Comparison of ENCODE assay signal across 15 cellular contexts in the genomic region with DNA sequence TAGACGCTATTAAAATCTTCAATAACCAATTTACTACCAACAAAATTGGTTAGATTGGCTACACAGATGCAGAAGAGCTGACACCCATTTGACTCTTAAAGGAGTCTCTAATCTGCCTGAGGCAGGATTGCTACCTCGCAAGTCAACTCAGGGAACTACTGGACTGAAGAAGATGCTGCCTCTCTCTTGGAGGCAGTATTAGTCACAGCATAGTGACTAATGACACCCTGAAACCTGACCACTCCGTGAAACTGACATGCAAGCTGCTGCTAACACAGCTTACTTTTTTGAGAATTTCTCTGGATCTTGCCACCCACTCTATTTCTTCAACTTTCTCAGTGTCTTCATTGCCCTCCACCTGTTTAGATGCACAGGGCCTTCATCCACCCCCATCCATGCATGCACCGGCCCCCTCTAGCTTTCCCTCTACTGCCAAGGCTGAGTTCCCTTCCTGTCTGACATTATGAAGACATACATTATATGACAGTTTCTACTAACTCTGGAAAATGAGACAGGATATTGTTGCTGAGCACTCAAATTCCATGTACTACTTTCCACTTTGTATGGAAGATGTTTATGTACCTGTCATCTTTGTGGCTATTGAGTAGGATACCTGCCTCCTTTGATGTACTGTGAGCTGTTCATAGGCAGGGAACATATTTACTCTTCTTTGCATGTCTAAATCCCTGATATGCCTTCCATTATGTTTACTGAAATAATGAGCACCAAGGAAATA.
DNase-seq lines count a peak whose midpoint lies in the region; ATAC-seq and TF ChIP-seq lines count a peak whose summit lies in the region.
"Had no signal": no experiment of that assay in that cellular context is flagged by ENCODE, and none has a peak within 500 bp of the region (broad histone marks: within the 10 kb centered on the region; RNA-seq: fewer than 3 reads in every experiment).

No MANE protein-coding gene starts in this region.

- no peak for TF ChIP-seq POLR2A in NB4 (IDR thresholded peaks at IDR 0.05; ENCODE audit: extremely low read depth, insufficient read length)
- no peak for TF ChIP-seq POLR2A in lower leg skin (IDR thresholded peaks at IDR 0.05)

- H3K4me3 Mint-ChIP-seq in activated naive CD8-positive, alpha-beta T cell treated with anti-CD3 and anti-CD28 coated beads, Interleukin-2, amount 50 U/mL, for 24 hours = no peak overlapping the region
- H3K4me3 Mint-ChIP-seq in activated naive CD8-positive, alpha-beta T cell treated with anti-CD3 and anti-CD28 coated beads for 36 hours = no peak overlapping the region
- no peak overlapping the region for H3K4me3 Mint-ChIP-seq in stimulated activated effector memory CD8-positive, alpha-beta T cell treated with anti-CD3 and anti-CD28 coated beads, Interleukin-12 subunit alpha, Interleukin-12 subunit beta, amount 100 ng/mL, for 72 hours

- H3K27me3 Mint-ChIP-seq in activated naive CD8-positive, alpha-beta T cell treated with anti-CD3 and anti-CD28 coated beads, Interleukin-2, amount 50 U/mL, for 24 hours = peaks cover 2% of the 10 kb centered on the region
- no peaks in the 10 kb centered on the region for H3K27me3 Mint-ChIP-seq in activated naive CD8-positive, alpha-beta T cell treated with anti-CD3 and anti-CD28 coated beads for 36 hours

- no peaks in the 10 kb centered on the region for H3K4me1 Mint-ChIP-seq in activated naive CD8-positive, alpha-beta T cell treated with anti-CD3 and anti-CD28 coated beads, Interleukin-2, amount 50 U/mL, for 24 hours
- no peaks in the 10 kb centered on the region for H3K4me1 Mint-ChIP-seq in activated naive CD8-positive, alpha-beta T cell treated with anti-CD3 and anti-CD28 coated beads for 36 hours
- H3K4me1 Mint-ChIP-seq in stimulated activated effector memory CD8-positive, alpha-beta T cell treated with anti-CD3 and anti-CD28 coated beads, Interleukin-12 subunit alpha, Interleukin-12 subunit beta, amount 100 ng/mL, for 72 hours = no peaks in the 10 kb centered on the region

- no peaks in the 10 kb centered on the region for H3K36me3 Mint-ChIP-seq in activated naive CD8-positive, alpha-beta T cell treated with anti-CD3 and anti-CD28 coated beads, Interleukin-2, amount 50 U/mL, for 24 hours (ENCODE audit: low read depth)
- no peaks in the 10 kb centered on the region for H3K36me3 Mint-ChIP-seq in activated naive CD8-positive, alpha-beta T cell treated with anti-CD3 and anti-CD28 coated beads for 36 hours
- H3K36me3 Mint-ChIP-seq in stimulated activated effector memory CD8-positive, alpha-beta T cell treated with anti-CD3 and anti-CD28 coated beads, Interleukin-12 subunit alpha, Interleukin-12 subunit beta, amount 100 ng/mL, for 72 hours = no peaks in the 10 kb centered on the region

- TF ChIP-seq CTCF in NB4 (IDR thresholded peaks at IDR 0.05; ENCODE audit: low read depth, low read length) (no peak), lower leg skin (IDR thresholded peaks at IDR 0.05) (no peak)

- peak; percentile 28 for ATAC-seq in activated naive CD8-positive, alpha-beta T cell treated with anti-CD3 and anti-CD28 coated beads, Interleukin-2, amount 50 U/mL, for 24 hours
- ATAC-seq in stimulated activated effector memory CD8-positive, alpha-beta T cell treated with anti-CD3 and anti-CD28 coated beads, Interleukin-12 subunit alpha, Interleukin-12 subunit beta, amount 100 ng/mL, for 72 hours = peak; percentile 68

- H3K27ac ChIP-seq in epithelial cell of prostate (no peak overlapping the region), caudate nucleus (ENCODE audit: low read depth, low read length) (no peak overlapping the region)
- H3K27ac ChIP-seq: dorsolateral prefrontal cortex, hepatocyte, spleen had no signal

- no peaks in the 10 kb centered on the region for H3K9me3 Mint-ChIP-seq in activated naive CD8-positive, alpha-beta T cell treated with anti-CD3 and anti-CD28 coated beads, Interleukin-2, amount 50 U/mL, for 24 hours
- no peaks in the 10 kb centered on the region for H3K9me3 Mint-ChIP-seq in activated naive CD8-positive, alpha-beta T cell treated with anti-CD3 and anti-CD28 coated beads for 36 hours
- H3K9me3 Mint-ChIP-seq in stimulated activated effector memory CD8-positive, alpha-beta T cell treated with anti-CD3 and anti-CD28 coated beads, Interleukin-12 subunit alpha, Interleukin-12 subunit beta, amount 100 ng/mL, for 72 hours = no peaks in the 10 kb centered on the region

- intact Hi-C loops in lower leg skin (cut with DNase I; ENCODE audit: low total_unique reads) = no loop called here

- DNase-seq in activated naive CD8-positive, alpha-beta T cell treated with anti-CD3 and anti-CD28 coated beads, Interleukin-2, amount 50 U/mL, for 24 hours = no peak
- DNase-seq in activated naive CD8-positive, alpha-beta T cell treated with anti-CD3 and anti-CD28 coated beads for 36 hours = no peak
- DNase-seq in NB4 (ENCODE audit: low read depth) (peak; percentile 4), epithelial cell of prostate (ENCODE audit: low read depth, low spot score) (peak; percentile 52), caudate nucleus (lab: John Stamatoyannopoulos, UW) (no peak), lower leg skin (ENCODE audit: low spot score in 2 of 2) (no peak), GOT3 (lab: John Stamatoyannopoulos, UW) (no peak)
- no peak for DNase-seq in stimulated activated effector memory CD8-positive, alpha-beta T cell treated with anti-CD3 and anti-CD28 coated beads, Interleukin-12 subunit alpha, Interleukin-12 subunit beta, amount 100 ng/mL, for 72 hours (ENCODE audit: low spot score in 2 of 2)
- DNase-seq: activated naive CD4-positive, alpha-beta T cell treated with Interleukin-2 at 50 U/mL for 16 hours; DND-41; NCI-H526 treated with DMSO at 0.1 percent for 48 hours; spleen; stimulated activated CD8-positive, alpha-beta memory T cell treated with anti-CD3 and anti-CD28 coated beads, Interleukin-4, amount 100 ng/mL, for 48 hours had no signal

- 78 to 80% methylated on average over 4 of the region's 4 CpGs for WGBS in lower leg skin, 2 donors

- H3K27ac Mint-ChIP-seq in activated naive CD8-positive, alpha-beta T cell treated with anti-CD3 and anti-CD28 coated beads, Interleukin-2, amount 50 U/mL, for 24 hours = no peak overlapping the region
- no peak overlapping the region for H3K27ac Mint-ChIP-seq in activated naive CD8-positive, alpha-beta T cell treated with anti-CD3 and anti-CD28 coated beads for 36 hours
- H3K27ac Mint-ChIP-seq in stimulated activated effector memory CD8-positive, alpha-beta T cell treated with anti-CD3 and anti-CD28 coated beads, Interleukin-12 subunit alpha, Interleukin-12 subunit beta, amount 100 ng/mL, for 72 hours = no peak overlapping the region

- H3K4me3 ChIP-seq in NB4 (ENCODE audit: low read depth, low read length) (no peak overlapping the region), lower leg skin (ENCODE audit: low read depth, poor library complexity, severe bottlenecking) (no peak overlapping the region)
- H3K4me3 ChIP-seq: dorsolateral prefrontal cortex, hepatocyte, spleen had no signal

Comparison
In these comparisons a context has a peak if more than half of its experiments do, and no peak if none do; other contexts are left out.
1. DNase-seq: peak in NB4 (single experiment) and epithelial cell of prostate (single experiment); none in activated naive CD8-positive, alpha-beta T cell treated with anti-CD3 and anti-CD28 coated beads, Interleukin-2, amount 50 U/mL, for 24 hours (single experiment), activated naive CD8-positive, alpha-beta T cell treated with anti-CD3 and anti-CD28 coated beads for 36 hours (single experiment), stimulated activated effector memory CD8-positive, alpha-beta T cell treated with anti-CD3 and anti-CD28 coated beads, Interleukin-12 subunit alpha, Interleukin-12 subunit beta, amount 100 ng/mL, for 72 hours (0 of 2), caudate nucleus (0 of 61), lower leg skin (0 of 2) and GOT3 (single experiment).